ENCODE assay signal across 18 cellular contexts in genomic region chr2:122003196-122003595, GRCh38.
DNase-seq lines count a peak whose midpoint lies in the region; ATAC-seq and TF ChIP-seq lines count a peak whose summit lies in the region.
"Had no signal": no experiment of that assay in that cellular context is flagged by ENCODE, and none has a peak within 500 bp of the region (broad histone marks: within the 10 kb centered on the region; RNA-seq: fewer than 3 reads in every experiment).

No MANE protein-coding gene starts in this region.

- no peak overlapping the region for H2AK9ac ChIP-seq in IMR-90 (replicated peaks; ENCODE audit: low read depth, low read length, poor library complexity)

- no peaks in the 10 kb centered on the region for H3K36me3 Mint-ChIP-seq in stimulated activated effector memory CD8-positive, alpha-beta T cell treated with anti-CD3 and anti-CD28 coated beads, Interleukin-12 subunit alpha, Interleukin-12 subunit beta, amount 100 ng/mL, for 72 hours
- peaks cover 2% of the 10 kb centered on the region for H3K36me3 Mint-ChIP-seq in effector memory CD8-positive, alpha-beta T cell (ENCODE audit: insufficient read depth)
- no peaks in the 10 kb centered on the region for H3K36me3 Mint-ChIP-seq in activated CD4-positive, alpha-beta T cell treated with anti-CD3 and anti-CD28 coated beads, Interleukin-2, amount 10 ng/mL, durations not matched to agents 24 days and 14 days (ENCODE audit: low read depth)
- H3K36me3 Mint-ChIP-seq: CD14-positive monocyte; CD8-positive, alpha-beta memory T cell had no signal

- no peak overlapping the region for H3K18ac ChIP-seq in IMR-90 (ENCODE audit: low read depth, low read length)

- no peak overlapping the region for H3K4ac ChIP-seq in IMR-90 (ENCODE audit: low read depth, low read length)

- no peak overlapping the region for H2BK120ac ChIP-seq in IMR-90 (ENCODE audit: low read depth, low read length)

- no peak overlapping the region for H4K5ac ChIP-seq in IMR-90 (ENCODE audit: low read depth, low read length)

- no TSS peak for BruUV-seq in IMR-90 (replicated peaks; lab: Mats Ljungman, UMichigan)

- ATAC-seq in IMR-90 (ENCODE audit: low read depth), result no peak
- peak; percentile 20 for ATAC-seq in left colon
- peak; percentile 22 for ATAC-seq in stimulated activated effector memory CD8-positive, alpha-beta T cell treated with anti-CD3 and anti-CD28 coated beads, Interleukin-12 subunit alpha, Interleukin-12 subunit beta, amount 100 ng/mL, for 72 hours
- no peak for ATAC-seq in effector memory CD8-positive, alpha-beta T cell (replicated peaks)
- ATAC-seq: GM12878, GM23338 had no signal

- no peaks in the 10 kb centered on the region for H3K4me1 Mint-ChIP-seq in stimulated activated effector memory CD8-positive, alpha-beta T cell treated with anti-CD3 and anti-CD28 coated beads, Interleukin-12 subunit alpha, Interleukin-12 subunit beta, amount 100 ng/mL, for 72 hours
- no peaks in the 10 kb centered on the region for H3K4me1 Mint-ChIP-seq in effector memory CD8-positive, alpha-beta T cell (ENCODE audit: low read depth in 2 of 2)
- no peaks in the 10 kb centered on the region for H3K4me1 Mint-ChIP-seq in activated CD4-positive, alpha-beta T cell treated with anti-CD3 and anti-CD28 coated beads, Interleukin-2, amount 10 ng/mL, durations not matched to agents 24 days and 14 days
- H3K4me1 Mint-ChIP-seq: CD14-positive monocyte; CD8-positive, alpha-beta memory T cell had no signal

- in situ Hi-C loops in IMR-90 (cut with MboI; ENCODE audit: low sequenced_read_pairs), result no loop called here

- H3K9me1 ChIP-seq in IMR-90 (ENCODE audit: insufficient read depth, low read length), result no peaks in the 10 kb centered on the region

- no peaks in the 10 kb centered on the region for H3K9me3 ChIP-seq in IMR-90 (ENCODE audit: control insufficient read depth, insufficient read depth, low read length)
- H3K9me3 ChIP-seq: HAP-1 had no signal

- TF ChIP-seq RAD21 in IMR-90 (IDR thresholded peaks at IDR 0.05; ENCODE audit: low read length), result no peak

- H2AK5ac ChIP-seq in IMR-90 (ENCODE audit: low read depth, low read length), result no peak overlapping the region

- no peak for TF ChIP-seq POLR2A in IMR-90 (IDR thresholded peaks at IDR 0.05; ENCODE audit: low read depth, low read length)

- H3K27me3 ChIP-seq in IMR-90 (ENCODE audit: control insufficient read depth, insufficient read depth, low read length), result no peaks in the 10 kb centered on the region; the same call in 1 of the 2 replicates

- no peak overlapping the region for H3K27ac Mint-ChIP-seq in stimulated activated effector memory CD8-positive, alpha-beta T cell treated with anti-CD3 and anti-CD28 coated beads, Interleukin-12 subunit alpha, Interleukin-12 subunit beta, amount 100 ng/mL, for 72 hours
- no peak overlapping the region for H3K27ac Mint-ChIP-seq in effector memory CD8-positive, alpha-beta T cell
- no peak overlapping the region for H3K27ac Mint-ChIP-seq in activated CD4-positive, alpha-beta T cell treated with anti-CD3 and anti-CD28 coated beads, Interleukin-2, amount 10 ng/mL, durations not matched to agents 24 days and 14 days
- H3K27ac Mint-ChIP-seq: CD14-positive monocyte; CD4-positive, alpha-beta T cell; CD8-positive, alpha-beta memory T cell; GM23338; HFFc6 had no signal

- no peak for TF ChIP-seq CTCF in IMR-90 (conservative IDR thresholded peaks at IDR 0.05; ENCODE audit: low read depth, low read length)

- no peaks in the 10 kb centered on the region for H3K79me1 ChIP-seq in IMR-90 (ENCODE audit: low read depth in 1 of 2, low read length in 2 of 2)

- no peak overlapping the region for H3K27ac ChIP-seq in IMR-90 (ENCODE audit: insufficient read depth, low read length)

- POLR2A ChIA-PET in IMR-90 (lab: Charles Lee; ENCODE audit: unreplicated experiment), result no interaction called here

- H3K36me3 ChIP-seq in IMR-90 (ENCODE audit: control insufficient read depth, insufficient read depth, low read length), result no peaks in the 10 kb centered on the region
- H3K36me3 ChIP-seq: HAP-1 had no signal

- intact Hi-C loops in IMR-90 (cut with micrococcal nuclease), result no loop called here
- intact Hi-C loops in left colon (cut with DNase I, micrococcal nuclease), result no loop called here
- intact Hi-C loops in activated CD4-positive, alpha-beta T cell treated with anti-CD3 and anti-CD28 coated beads, Interleukin-2, amount 10 ng/mL, durations not matched to agents 24 days and 14 days (cut with micrococcal nuclease), result no loop called here

- no peak overlapping the region for H4K91ac ChIP-seq in IMR-90 (ENCODE audit: insufficient read depth, low read depth, low read length)

- no peaks in the 10 kb centered on the region for H4K20me1 ChIP-seq in IMR-90 (ENCODE audit: insufficient read depth, low read length)

- no peak for DNase-seq in IMR-90
- no peak for DNase-seq in left colon
- peak in 1 of 2 donors; percentile 4 for DNase-seq in stimulated activated effector memory CD8-positive, alpha-beta T cell treated with anti-CD3 and anti-CD28 coated beads, Interleukin-12 subunit alpha, Interleukin-12 subunit beta, amount 100 ng/mL, for 72 hours (ENCODE audit: low spot score in 2 of 2)
- no peak for DNase-seq in NOMO-1 treated with dmso at 0.1 percent for 144 hours (lab: John Stamatoyannopoulos, UW; ENCODE audit: unreplicated experiment)
- DNase-seq in effector memory CD8-positive, alpha-beta T cell, result no peak
- no peak for DNase-seq in retina
- DNase-seq in activated CD4-positive, alpha-beta T cell treated with anti-CD3 and anti-CD28 coated beads, Interleukin-2, amount 10 ng/mL, durations not matched to agents 24 days and 14 days, result no peak
- DNase-seq: CD4-positive, alpha-beta T cell; CD8-positive, alpha-beta memory T cell; DMS 273 treated with DMSO at 0.1 percent for 48 hours; DMS79; EL; GDM1; HFFc6 had no signal

- H2BK15ac ChIP-seq in IMR-90 (ENCODE audit: low read depth, low read length), result no peak overlapping the region

- no peaks in the 10 kb centered on the region for H3K4me1 ChIP-seq in IMR-90 (ENCODE audit: control insufficient read depth, insufficient read depth, low read length)
- H3K4me1 ChIP-seq: HAP-1 had no signal

- peaks cover 0 to 21% of the 10 kb centered on the region in 2 donors for H3K27me3 Mint-ChIP-seq in effector memory CD8-positive, alpha-beta T cell
- no peaks in the 10 kb centered on the region for H3K27me3 Mint-ChIP-seq in activated CD4-positive, alpha-beta T cell treated with anti-CD3 and anti-CD28 coated beads, Interleukin-2, amount 10 ng/mL, durations not matched to agents 24 days and 14 days

- WGBS in IMR-90 (ENCODE audit: extremely low coverage in 2 of 2, insufficient read length in 1 of 2), 2 experiments, result 69% methylated on average over 3 of the region's 4 CpGs; no CpG with 5 or more reads in 1 of the 2 experiments

- no peak overlapping the region for H3K9ac ChIP-seq in IMR-90 (ENCODE audit: low read depth, low read length)

- no peak overlapping the region for H3K4me2 ChIP-seq in IMR-90 (ENCODE audit: low read depth, low read length)
- H3K4me2 ChIP-seq: GM23338 had no signal

- H2BK20ac ChIP-seq in IMR-90 (ENCODE audit: low read depth, low read length), result no peak overlapping the region

- H3K9me3 Mint-ChIP-seq in stimulated activated effector memory CD8-positive, alpha-beta T cell treated with anti-CD3 and anti-CD28 coated beads, Interleukin-12 subunit alpha, Interleukin-12 subunit beta, amount 100 ng/mL, for 72 hours, result no peaks in the 10 kb centered on the region
- H3K9me3 Mint-ChIP-seq in effector memory CD8-positive, alpha-beta T cell, result no peaks in the 10 kb centered on the region
- no peaks in the 10 kb centered on the region for H3K9me3 Mint-ChIP-seq in activated CD4-positive, alpha-beta T cell treated with anti-CD3 and anti-CD28 coated beads, Interleukin-2, amount 10 ng/mL, durations not matched to agents 24 days and 14 days
- H3K9me3 Mint-ChIP-seq: CD4-positive, alpha-beta T cell; CD8-positive, alpha-beta memory T cell; GM23338; HFFc6 had no signal

- H2AFZ ChIP-seq in IMR-90 (replicated peaks; ENCODE audit: low read length, poor library complexity), result peak overlapping the region; percentile 19
- H2AFZ ChIP-seq: GM23338 had no signal

- H3K23ac ChIP-seq in IMR-90 (ENCODE audit: low read depth, low read length), result no peak overlapping the region

- no peak overlapping the region for H3K4me3 Mint-ChIP-seq in stimulated activated effector memory CD8-positive, alpha-beta T cell treated with anti-CD3 and anti-CD28 coated beads, Interleukin-12 subunit alpha, Interleukin-12 subunit beta, amount 100 ng/mL, for 72 hours
- no peak overlapping the region for H3K4me3 Mint-ChIP-seq in effector memory CD8-positive, alpha-beta T cell
- no peak overlapping the region for H3K4me3 Mint-ChIP-seq in activated CD4-positive, alpha-beta T cell treated with anti-CD3 and anti-CD28 coated beads, Interleukin-2, amount 10 ng/mL, durations not matched to agents 24 days and 14 days
- H3K4me3 Mint-ChIP-seq: CD14-positive monocyte; CD4-positive, alpha-beta T cell; CD8-positive, alpha-beta memory T cell; GM23338; HFFc6 had no signal

- H3K14ac ChIP-seq in IMR-90 (replicated peaks; ENCODE audit: low read depth, low read length), result no peak overlapping the region

- dilution Hi-C loops in IMR-90 (cut with HindIII; ENCODE audit: low sequenced_read_pairs, unreplicated experiment), result no loop called here

- no peak overlapping the region for H3K4me3 ChIP-seq in IMR-90 (ENCODE audit: insufficient read depth, low read depth, low read length)
- H3K4me3 ChIP-seq: GM12878, GM23338, HAP-1 had no signal

- no peak overlapping the region for H4K8ac ChIP-seq in IMR-90 (ENCODE audit: low read depth in 2 of 2, low read length in 2 of 2)

- H2BK5ac ChIP-seq in IMR-90 (ENCODE audit: low read depth, low read length, poor library complexity, severe bottlenecking), result no peak overlapping the region

- no peak overlapping the region for H3K56ac ChIP-seq in IMR-90 (ENCODE audit: extremely low read depth, insufficient read depth, low read length)

- CTCF ChIA-PET in IMR-90 (lab: Yijun Ruan, JAX), result no interaction called here

TF ChIP-seq in IMR-90, 13 proteins besides CTCF, POLR2A, EP300 and RAD21:
- TF ChIP-seq MAFK (IDR thresholded peaks at IDR 0.05; ENCODE audit: low read depth, low read length), result no peak
- TF ChIP-seq CHD1 (IDR thresholded peaks at IDR 0.05; ENCODE audit: low read depth, low read length), result no peak
- no peak for TF ChIP-seq SMC3 (IDR thresholded peaks at IDR 0.05; ENCODE audit: low read depth, low read length)
- no peak for TF ChIP-seq RFX5 (IDR thresholded peaks at IDR 0.05; ENCODE audit: low read depth, low read length)
- TF ChIP-seq NFE2L2 (IDR thresholded peaks at IDR 0.05; ENCODE audit: low read depth, low read length), result no peak
- no peak for TF ChIP-seq ELK1 (IDR thresholded peaks at IDR 0.05; ENCODE audit: borderline replicate concordance, low read depth, low read length)

Comparison
In these comparisons a context has a peak if more than half of its experiments do, and no peak if none do; other contexts are left out.
1. ATAC-seq: peak in left colon (single experiment) and stimulated activated effector memory CD8-positive, alpha-beta T cell treated with anti-CD3 and anti-CD28 coated beads, Interleukin-12 subunit alpha, Interleukin-12 subunit beta, amount 100 ng/mL, for 72 hours (single experiment); none in IMR-90 (single experiment) and effector memory CD8-positive, alpha-beta T cell (single experiment).